1 cellular context compared by ENCODE assay signal in genomic region chr11:60993611-60994010, GRCh38.
TF ChIP-seq lines count a peak whose summit lies in the region.

No MANE protein-coding gene starts in this region.

TF ChIP-seq in GM23338, 12 proteins besides CTCF, POLR2A, EP300 and RAD21 (continued from another document):
- no peak for TF ChIP-seq ZNF462 (CRISPR knock-in tag; IDR thresholded peaks at IDR 0.05)
